ENCODE assay signal across 1 cellular context in the genomic region with DNA sequence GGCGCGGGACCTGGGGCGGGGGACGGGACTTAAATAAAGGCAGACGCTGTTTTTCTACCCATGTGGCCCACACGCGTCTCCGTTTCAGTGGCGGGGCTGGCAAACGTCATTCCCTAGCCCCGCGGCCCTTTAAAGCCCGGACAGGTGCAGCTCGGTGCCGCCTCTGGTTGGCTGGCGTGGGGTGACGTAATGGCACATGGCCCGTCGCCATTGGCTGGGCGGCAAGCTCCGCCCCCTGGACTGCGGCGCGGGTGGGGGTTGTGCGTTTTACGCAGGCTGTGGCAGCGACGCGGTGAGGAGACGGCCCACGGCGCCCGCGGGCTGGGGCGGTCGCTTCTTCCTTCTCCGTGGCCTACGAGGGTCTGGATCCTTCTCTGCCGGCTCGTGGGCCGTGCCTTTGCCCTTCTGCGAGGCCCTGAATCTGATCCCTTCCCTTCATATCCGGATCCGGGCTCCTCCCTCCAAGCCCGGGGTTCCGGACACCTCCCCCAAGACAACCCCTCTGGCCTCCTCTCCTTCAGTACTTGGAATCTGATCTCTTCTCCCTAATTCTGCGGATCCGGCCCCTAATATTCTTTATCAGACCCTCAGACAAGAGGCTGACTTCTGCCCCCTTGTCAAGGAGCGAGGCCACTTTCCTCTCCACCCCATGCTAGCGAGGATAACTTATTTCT.
TF ChIP-seq lines count a peak whose summit lies in the region.

A gene with protein sequence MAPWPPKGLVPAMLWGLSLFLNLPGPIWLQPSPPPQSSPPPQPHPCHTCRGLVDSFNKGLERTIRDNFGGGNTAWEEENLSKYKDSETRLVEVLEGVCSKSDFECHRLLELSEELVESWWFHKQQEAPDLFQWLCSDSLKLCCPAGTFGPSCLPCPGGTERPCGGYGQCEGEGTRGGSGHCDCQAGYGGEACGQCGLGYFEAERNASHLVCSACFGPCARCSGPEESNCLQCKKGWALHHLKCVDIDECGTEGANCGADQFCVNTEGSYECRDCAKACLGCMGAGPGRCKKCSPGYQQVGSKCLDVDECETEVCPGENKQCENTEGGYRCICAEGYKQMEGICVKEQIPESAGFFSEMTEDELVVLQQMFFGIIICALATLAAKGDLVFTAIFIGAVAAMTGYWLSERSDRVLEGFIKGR (plus strand): TSS at position 274 of the 674 bp plus-strand sequence. CDS start 605 bp downstream, outside the sequence.

TF ChIP-seq in HEK293, 187 proteins besides CTCF, POLR2A, EP300 and RAD21 (continued from another document and continues in another):
- TF ChIP-seq YY1 (tag by site-specific recombination; IDR thresholded peaks at IDR 0.05) (no peak), ZNF366 (tag by site-specific recombination; conservative IDR thresholded peaks at IDR 0.05) (no peak), KLF16 (tag by site-specific recombination; IDR thresholded peaks at IDR 0.05) (peak; percentile 86; the same call in 1 of the 2 replicates), ZNF621 (tag by site-specific recombination; IDR thresholded peaks at IDR 0.05) (no peak), ZNF596 (tag by site-specific recombination; IDR thresholded peaks at IDR 0.05) (no peak), ZSCAN16 (tag by site-specific recombination; IDR thresholded peaks at IDR 0.05) (no peak), BCL11A (tag by site-specific recombination; IDR thresholded peaks at IDR 0.05; ENCODE audit: low read depth) (no peak), ZNF324 (tag by site-specific recombination; IDR thresholded peaks at IDR 0.05) (peak; percentile 65), ZNF274 (IDR thresholded peaks at IDR 0.05; ENCODE audit: low read length) (no peak), ZNF274 (tag by site-specific recombination; IDR thresholded peaks at IDR 0.05; ENCODE audit: borderline replicate concordance) (no peak), ZFP3 (tag by site-specific recombination; IDR thresholded peaks at IDR 0.05; ENCODE audit: low read depth) (no peak), SP2 (tag by site-specific recombination; IDR thresholded peaks at IDR 0.05) (peak; percentile 96), ZNF146 (tag by site-specific recombination; IDR thresholded peaks at IDR 0.05) (no peak; the same call in 1 of the 2 replicates), ZNF202 (tag by site-specific recombination; IDR thresholded peaks at IDR 0.05; ENCODE audit: borderline replicate concordance) (no peak), ZNF24 (tag by site-specific recombination; IDR thresholded peaks at IDR 0.05) (no peak), TRIM28 (IDR thresholded peaks at IDR 0.05; ENCODE audit: borderline replicate concordance, low read length) (no peak), GLIS1 (tag by site-specific recombination; IDR thresholded peaks at IDR 0.05) (peak; percentile 74), ZNF16 (tag by site-specific recombination; IDR thresholded peaks at IDR 0.05; ENCODE audit: low read depth) (no peak), ZNF561 (tag by site-specific recombination; IDR thresholded peaks at IDR 0.05; ENCODE audit: borderline replicate concordance) (peak; percentile 20; the same call in 1 of the 2 replicates), ZNF138 (tag by site-specific recombination; IDR thresholded peaks at IDR 0.05; ENCODE audit: borderline replicate concordance) (no peak), ZBTB7A (tag by site-specific recombination; IDR thresholded peaks at IDR 0.05; ENCODE audit: low read depth) (no peak), ZNF629 (tag by site-specific recombination; IDR thresholded peaks at IDR 0.05) (peak; percentile 89)
- TF ChIP-seq, protein P1, sequence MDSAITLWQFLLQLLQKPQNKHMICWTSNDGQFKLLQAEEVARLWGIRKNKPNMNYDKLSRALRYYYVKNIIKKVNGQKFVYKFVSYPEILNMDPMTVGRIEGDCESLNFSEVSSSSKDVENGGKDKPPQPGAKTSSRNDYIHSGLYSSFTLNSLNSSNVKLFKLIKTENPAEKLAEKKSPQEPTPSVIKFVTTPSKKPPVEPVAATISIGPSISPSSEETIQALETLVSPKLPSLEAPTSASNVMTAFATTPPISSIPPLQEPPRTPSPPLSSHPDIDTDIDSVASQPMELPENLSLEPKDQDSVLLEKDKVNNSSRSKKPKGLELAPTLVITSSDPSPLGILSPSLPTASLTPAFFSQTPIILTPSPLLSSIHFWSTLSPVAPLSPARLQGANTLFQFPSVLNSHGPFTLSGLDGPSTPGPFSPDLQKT (IDR thresholded peaks at IDR 0.05; ENCODE audit: borderline replicate concordance, low read depth, low read length) = no peak
- TF ChIP-seq, protein P2, sequence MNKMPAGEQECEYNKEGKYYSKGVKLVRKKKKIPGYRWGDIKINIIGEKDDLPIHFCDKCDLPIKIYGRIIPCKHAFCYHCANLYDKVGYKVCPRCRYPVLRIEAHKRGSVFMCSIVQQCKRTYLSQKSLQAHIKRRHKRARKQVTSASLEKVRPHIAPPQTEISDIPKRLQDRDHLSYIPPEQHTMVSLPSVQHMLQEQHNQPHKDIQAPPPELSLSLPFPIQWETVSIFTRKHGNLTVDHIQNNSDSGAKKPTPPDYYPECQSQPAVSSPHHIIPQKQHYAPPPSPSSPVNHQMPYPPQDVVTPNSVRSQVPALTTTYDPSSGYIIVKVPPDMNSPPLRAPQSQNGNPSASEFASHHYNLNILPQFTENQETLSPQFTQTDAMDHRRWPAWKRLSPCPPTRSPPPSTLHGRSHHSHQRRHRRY (tag by site-specific recombination; IDR thresholded peaks at IDR 0.05) = no peak
- TF ChIP-seq, protein P3, sequence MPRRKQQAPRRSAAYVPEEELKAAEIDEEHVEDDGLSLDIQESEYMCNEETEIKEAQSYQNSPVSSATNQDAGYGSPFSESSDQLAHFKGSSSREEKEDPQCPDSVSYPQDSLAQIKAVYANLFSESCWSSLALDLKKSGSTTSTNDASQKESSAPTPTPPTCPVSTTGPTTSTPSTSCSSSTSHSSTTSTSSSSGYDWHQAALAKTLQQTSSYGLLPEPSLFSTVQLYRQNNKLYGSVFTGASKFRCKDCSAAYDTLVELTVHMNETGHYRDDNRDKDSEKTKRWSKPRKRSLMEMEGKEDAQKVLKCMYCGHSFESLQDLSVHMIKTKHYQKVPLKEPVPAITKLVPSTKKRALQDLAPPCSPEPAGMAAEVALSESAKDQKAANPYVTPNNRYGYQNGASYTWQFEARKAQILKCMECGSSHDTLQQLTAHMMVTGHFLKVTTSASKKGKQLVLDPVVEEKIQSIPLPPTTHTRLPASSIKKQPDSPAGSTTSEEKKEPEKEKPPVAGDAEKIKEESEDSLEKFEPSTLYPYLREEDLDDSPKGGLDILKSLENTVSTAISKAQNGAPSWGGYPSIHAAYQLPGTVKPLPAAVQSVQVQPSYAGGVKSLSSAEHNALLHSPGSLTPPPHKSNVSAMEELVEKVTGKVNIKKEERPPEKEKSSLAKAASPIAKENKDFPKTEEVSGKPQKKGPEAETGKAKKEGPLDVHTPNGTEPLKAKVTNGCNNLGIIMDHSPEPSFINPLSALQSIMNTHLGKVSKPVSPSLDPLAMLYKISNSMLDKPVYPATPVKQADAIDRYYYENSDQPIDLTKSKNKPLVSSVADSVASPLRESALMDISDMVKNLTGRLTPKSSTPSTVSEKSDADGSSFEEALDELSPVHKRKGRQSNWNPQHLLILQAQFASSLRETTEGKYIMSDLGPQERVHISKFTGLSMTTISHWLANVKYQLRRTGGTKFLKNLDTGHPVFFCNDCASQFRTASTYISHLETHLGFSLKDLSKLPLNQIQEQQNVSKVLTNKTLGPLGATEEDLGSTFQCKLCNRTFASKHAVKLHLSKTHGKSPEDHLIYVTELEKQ (tag by site-specific recombination; IDR thresholded peaks at IDR 0.05; ENCODE audit: borderline replicate concordance) = no peak
- TF ChIP-seq, protein P4, sequence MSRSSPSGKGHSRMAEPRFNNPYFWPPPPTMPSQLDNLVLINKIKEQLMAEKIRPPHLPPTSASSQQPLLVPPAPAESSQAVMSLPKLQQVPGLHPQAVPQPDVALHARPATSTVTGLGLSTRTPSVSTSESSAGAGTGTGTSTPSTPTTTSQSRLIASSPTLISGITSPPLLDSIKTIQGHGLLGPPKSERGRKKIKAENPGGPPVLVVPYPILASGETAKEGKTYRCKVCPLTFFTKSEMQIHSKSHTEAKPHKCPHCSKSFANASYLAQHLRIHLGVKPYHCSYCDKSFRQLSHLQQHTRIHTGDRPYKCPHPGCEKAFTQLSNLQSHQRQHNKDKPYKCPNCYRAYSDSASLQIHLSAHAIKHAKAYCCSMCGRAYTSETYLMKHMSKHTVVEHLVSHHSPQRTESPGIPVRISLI (tag by site-specific recombination; IDR thresholded peaks at IDR 0.05) = no peak
- TF ChIP-seq, protein P5, sequence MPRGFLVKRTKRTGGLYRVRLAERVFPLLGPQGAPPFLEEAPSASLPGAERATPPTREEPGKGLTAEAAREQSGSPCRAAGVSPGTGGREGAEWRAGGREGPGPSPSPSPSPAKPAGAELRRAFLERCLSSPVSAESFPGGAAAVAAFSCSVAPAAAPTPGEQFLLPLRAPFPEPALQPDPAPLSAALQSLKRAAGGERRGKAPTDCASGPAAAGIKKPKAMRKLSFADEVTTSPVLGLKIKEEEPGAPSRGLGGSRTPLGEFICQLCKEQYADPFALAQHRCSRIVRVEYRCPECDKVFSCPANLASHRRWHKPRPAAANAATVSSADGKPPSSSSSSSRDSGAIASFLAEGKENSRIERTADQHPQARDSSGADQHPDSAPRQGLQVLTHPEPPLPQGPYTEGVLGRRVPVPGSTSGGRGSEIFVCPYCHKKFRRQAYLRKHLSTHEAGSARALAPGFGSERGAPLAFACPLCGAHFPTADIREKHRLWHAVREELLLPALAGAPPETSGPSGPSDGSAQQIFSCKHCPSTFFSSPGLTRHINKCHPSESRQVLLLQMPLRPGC (tag by site-specific recombination; IDR thresholded peaks at IDR 0.05) = no peak
- TF ChIP-seq, protein P6, sequence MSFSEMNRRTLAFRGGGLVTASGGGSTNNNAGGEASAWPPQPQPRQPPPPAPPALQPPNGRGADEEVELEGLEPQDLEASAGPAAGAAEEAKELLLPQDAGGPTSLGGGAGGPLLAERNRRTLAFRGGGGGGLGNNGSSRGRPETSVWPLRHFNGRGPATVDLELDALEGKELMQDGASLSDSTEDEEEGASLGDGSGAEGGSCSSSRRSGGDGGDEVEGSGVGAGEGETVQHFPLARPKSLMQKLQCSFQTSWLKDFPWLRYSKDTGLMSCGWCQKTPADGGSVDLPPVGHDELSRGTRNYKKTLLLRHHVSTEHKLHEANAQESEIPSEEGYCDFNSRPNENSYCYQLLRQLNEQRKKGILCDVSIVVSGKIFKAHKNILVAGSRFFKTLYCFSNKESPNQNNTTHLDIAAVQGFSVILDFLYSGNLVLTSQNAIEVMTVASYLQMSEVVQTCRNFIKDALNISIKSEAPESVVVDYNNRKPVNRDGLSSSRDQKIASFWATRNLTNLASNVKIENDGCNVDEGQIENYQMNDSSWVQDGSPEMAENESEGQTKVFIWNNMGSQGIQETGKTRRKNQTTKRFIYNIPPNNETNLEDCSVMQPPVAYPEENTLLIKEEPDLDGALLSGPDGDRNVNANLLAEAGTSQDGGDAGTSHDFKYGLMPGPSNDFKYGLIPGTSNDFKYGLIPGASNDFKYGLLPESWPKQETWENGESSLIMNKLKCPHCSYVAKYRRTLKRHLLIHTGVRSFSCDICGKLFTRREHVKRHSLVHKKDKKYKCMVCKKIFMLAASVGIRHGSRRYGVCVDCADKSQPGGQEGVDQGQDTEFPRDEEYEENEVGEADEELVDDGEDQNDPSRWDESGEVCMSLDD (tag by site-specific recombination; IDR thresholded peaks at IDR 0.05) = no peak
- TF ChIP-seq, protein P7, sequence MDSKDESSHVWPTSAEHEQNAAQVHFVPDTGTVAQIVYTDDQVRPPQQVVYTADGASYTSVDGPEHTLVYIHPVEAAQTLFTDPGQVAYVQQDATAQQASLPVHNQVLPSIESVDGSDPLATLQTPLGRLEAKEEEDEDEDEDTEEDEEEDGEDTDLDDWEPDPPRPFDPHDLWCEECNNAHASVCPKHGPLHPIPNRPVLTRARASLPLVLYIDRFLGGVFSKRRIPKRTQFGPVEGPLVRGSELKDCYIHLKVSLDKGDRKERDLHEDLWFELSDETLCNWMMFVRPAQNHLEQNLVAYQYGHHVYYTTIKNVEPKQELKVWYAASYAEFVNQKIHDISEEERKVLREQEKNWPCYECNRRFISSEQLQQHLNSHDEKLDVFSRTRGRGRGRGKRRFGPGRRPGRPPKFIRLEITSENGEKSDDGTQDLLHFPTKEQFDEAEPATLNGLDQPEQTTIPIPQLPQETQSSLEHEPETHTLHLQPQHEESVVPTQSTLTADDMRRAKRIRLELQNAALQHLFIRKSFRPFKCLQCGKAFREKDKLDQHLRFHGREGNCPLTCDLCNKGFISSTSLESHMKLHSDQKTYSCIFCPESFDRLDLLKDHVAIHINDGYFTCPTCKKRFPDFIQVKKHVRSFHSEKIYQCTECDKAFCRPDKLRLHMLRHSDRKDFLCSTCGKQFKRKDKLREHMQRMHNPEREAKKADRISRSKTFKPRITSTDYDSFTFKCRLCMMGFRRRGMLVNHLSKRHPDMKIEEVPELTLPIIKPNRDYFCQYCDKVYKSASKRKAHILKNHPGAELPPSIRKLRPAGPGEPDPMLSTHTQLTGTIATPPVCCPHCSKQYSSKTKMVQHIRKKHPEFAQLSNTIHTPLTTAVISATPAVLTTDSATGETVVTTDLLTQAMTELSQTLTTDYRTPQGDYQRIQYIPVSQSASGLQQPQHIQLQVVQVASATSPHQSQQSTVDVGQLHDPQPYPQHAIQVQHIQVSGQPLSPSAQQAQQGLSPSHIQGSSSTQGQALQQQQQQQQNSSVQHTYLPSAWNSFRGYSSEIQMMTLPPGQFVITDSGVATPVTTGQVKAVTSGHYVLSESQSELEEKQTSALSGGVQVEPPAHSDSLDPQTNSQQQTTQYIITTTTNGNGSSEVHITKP (tag by site-specific recombination; IDR thresholded peaks at IDR 0.05) = peak; percentile 9; the same call in 1 of the 2 replicates
- TF ChIP-seq, protein P8, sequence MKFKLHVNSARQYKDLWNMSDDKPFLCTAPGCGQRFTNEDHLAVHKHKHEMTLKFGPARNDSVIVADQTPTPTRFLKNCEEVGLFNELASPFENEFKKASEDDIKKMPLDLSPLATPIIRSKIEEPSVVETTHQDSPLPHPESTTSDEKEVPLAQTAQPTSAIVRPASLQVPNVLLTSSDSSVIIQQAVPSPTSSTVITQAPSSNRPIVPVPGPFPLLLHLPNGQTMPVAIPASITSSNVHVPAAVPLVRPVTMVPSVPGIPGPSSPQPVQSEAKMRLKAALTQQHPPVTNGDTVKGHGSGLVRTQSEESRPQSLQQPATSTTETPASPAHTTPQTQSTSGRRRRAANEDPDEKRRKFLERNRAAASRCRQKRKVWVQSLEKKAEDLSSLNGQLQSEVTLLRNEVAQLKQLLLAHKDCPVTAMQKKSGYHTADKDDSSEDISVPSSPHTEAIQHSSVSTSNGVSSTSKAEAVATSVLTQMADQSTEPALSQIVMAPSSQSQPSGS (tag by site-specific recombination; IDR thresholded peaks at IDR 0.05; ENCODE audit: low read depth) = peak; percentile 99
- TF ChIP-seq, protein P9, sequence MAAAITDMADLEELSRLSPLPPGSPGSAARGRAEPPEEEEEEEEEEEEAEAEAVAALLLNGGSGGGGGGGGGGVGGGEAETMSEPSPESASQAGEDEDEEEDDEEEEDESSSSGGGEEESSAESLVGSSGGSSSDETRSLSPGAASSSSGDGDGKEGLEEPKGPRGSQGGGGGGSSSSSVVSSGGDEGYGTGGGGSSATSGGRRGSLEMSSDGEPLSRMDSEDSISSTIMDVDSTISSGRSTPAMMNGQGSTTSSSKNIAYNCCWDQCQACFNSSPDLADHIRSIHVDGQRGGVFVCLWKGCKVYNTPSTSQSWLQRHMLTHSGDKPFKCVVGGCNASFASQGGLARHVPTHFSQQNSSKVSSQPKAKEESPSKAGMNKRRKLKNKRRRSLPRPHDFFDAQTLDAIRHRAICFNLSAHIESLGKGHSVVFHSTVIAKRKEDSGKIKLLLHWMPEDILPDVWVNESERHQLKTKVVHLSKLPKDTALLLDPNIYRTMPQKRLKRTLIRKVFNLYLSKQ (tag by site-specific recombination; IDR thresholded peaks at IDR 0.05; ENCODE audit: borderline replicate concordance) = no peak
